Comparison of ENCODE assay signal across 8 cellular contexts in genomic region chr1:206505702-206506375, GRCh38. TPM values are rescaled to one million over a fixed set of nuclear protein-coding genes. Genes with fewer than 3 reads are reported as not detected.
A peak's percentile ranks its signal among the peaks of the same experiment; 100 is the strongest.
DNase-seq lines count a peak whose midpoint lies in the region; TF ChIP-seq lines count a peak whose summit lies in the region.

No MANE protein-coding gene starts in this region.

- H3K9ac ChIP-seq in neural cell (ENCODE audit: low read length): no peak overlapping the region

- peaks cover 54% of the 10 kb centered on the region for H3K27me3 ChIP-seq in neural cell (ENCODE audit: insufficient read depth, low read depth, low read length)

- DNase-seq in ELF-1 (ENCODE audit: low read depth, low spot score) (peak; percentile 20), cerebellar cortex (ENCODE audit: low spot score) (peak; percentile 18), NCI-H2081 treated with DMSO at 0.1 percent for 48 hours (lab: John Stamatoyannopoulos, UW) (no peak), midbrain (lab: John Stamatoyannopoulos, UW) (no peak), SW480 (ENCODE audit: low spot score) (no peak), HEK293T (ENCODE audit: extremely low spot score) (no peak)

- H3K4me2 ChIP-seq in neural cell (ENCODE audit: low read length): no peak overlapping the region

- no peaks in the 10 kb centered on the region for H4K20me1 ChIP-seq in neural cell (ENCODE audit: insufficient read depth)

- H3K27ac ChIP-seq in neural cell (ENCODE audit: low read length): no peak overlapping the region

- no peaks in the 10 kb centered on the region for H3F3A ChIP-seq in neural cell (ENCODE audit: insufficient read depth, low read length, poor library complexity, severe bottlenecking)

- peak; percentile 17 for TF ChIP-seq RAD21 in neural cell (conservative IDR thresholded peaks at IDR 0.05)

- POLR2A ChIA-PET in HEK293T (lab: Yijun Ruan, JAX): no interaction called here

- no peak for TF ChIP-seq EP300 in neural cell (conservative IDR thresholded peaks at IDR 0.05; ENCODE audit: poor library complexity, severe bottlenecking)

- H3K9me3 ChIP-seq in neural cell (ENCODE audit: low read length): no peaks in the 10 kb centered on the region

- CTCF ChIA-PET in HEK293T (lab: Yijun Ruan, JAX): interaction anchor here (0.6 to 1.0 kb wide), 2 partner anchors 15 to 29 kb away, joined by 3 to 4 read pairs; no protein-coding TSS in a partner anchor

- no peaks in the 10 kb centered on the region for H3K79me2 ChIP-seq in neural cell (replicated peaks; ENCODE audit: insufficient read depth, low read length)

- H3K4me3 ChIP-seq in neural cell (ENCODE audit: low read length): no peak overlapping the region

- H3K36me3 ChIP-seq in neural cell (ENCODE audit: insufficient read depth, low read length): no peaks in the 10 kb centered on the region

- no peak overlapping the region for H2AFZ ChIP-seq in neural cell (ENCODE audit: low read depth, low read length)

- no peaks in the 10 kb centered on the region for H3K9me2 ChIP-seq in neural cell (ENCODE audit: insufficient read depth, low read length)

- peak; percentile 56 for TF ChIP-seq CTCF in LNCAP (IDR thresholded peaks at IDR 0.05)
- no peak for TF ChIP-seq CTCF in neural cell (IDR thresholded peaks at IDR 0.05; ENCODE audit: poor library complexity, severe bottlenecking)

TF ChIP-seq in neural cell, 6 proteins besides CTCF, POLR2A, EP300 and RAD21:
- TF ChIP-seq REST (IDR thresholded peaks at IDR 0.05; ENCODE audit: borderline replicate concordance) (no peak), TAF1 (IDR thresholded peaks at IDR 0.05; ENCODE audit: low read depth) (no peak)

TF ChIP-seq in HEK293T, 16 proteins besides CTCF, POLR2A, EP300 and RAD21:
- TF ChIP-seq TARDBP (IDR thresholded peaks at IDR 0.05) (no peak), ARNT (IDR thresholded peaks at IDR 0.05) (no peak), ELF4 (IDR thresholded peaks at IDR 0.05) (no peak), FOXA1 (IDR thresholded peaks at IDR 0.05) (no peak), NFRKB (IDR thresholded peaks at IDR 0.05) (no peak), SUZ12 (IDR thresholded peaks at IDR 0.05) (no peak), FOXM1 (IDR thresholded peaks at IDR 0.05; ENCODE audit: borderline replicate concordance) (no peak), ZNF384 (IDR thresholded peaks at IDR 0.05) (no peak), HDGF (IDR thresholded peaks at IDR 0.05; ENCODE audit: borderline replicate concordance) (no peak), LEF1 (IDR thresholded peaks at IDR 0.05; ENCODE audit: borderline replicate concordance) (no peak), SP1 (IDR thresholded peaks at IDR 0.05) (no peak), FOXK2 (IDR thresholded peaks at IDR 0.05) (no peak), CTBP1 (IDR thresholded peaks at IDR 0.05; ENCODE audit: borderline replicate concordance) (no peak), BHLHE40 (IDR thresholded peaks at IDR 0.05; ENCODE audit: borderline replicate concordance) (no peak), L3MBTL2 (conservative IDR thresholded peaks at IDR 0.05) (no peak)
- TF ChIP-seq, protein P1, sequence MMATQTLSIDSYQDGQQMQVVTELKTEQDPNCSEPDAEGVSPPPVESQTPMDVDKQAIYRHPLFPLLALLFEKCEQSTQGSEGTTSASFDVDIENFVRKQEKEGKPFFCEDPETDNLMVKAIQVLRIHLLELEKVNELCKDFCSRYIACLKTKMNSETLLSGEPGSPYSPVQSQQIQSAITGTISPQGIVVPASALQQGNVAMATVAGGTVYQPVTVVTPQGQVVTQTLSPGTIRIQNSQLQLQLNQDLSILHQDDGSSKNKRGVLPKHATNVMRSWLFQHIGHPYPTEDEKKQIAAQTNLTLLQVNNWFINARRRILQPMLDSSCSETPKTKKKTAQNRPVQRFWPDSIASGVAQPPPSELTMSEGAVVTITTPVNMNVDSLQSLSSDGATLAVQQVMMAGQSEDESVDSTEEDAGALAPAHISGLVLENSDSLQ (IDR thresholded peaks at IDR 0.05): no peak

RNA-seq across cellular contexts. Expression of gene RASSF5, which starts 1.5 kb away (rescaled TPM):
- polyA plus RNA-seq in neural cell: 3.2 and 4.0 TPM in 2 replicates
- 6.5 and 8.5 TPM in 2 replicates for polyA minus RNA-seq in neural cell

RNA-seq across cellular contexts. Expression of gene IKBKE, which starts 35.6 kb away (rescaled TPM):
- 0.74 TPM in 1 of 2 replicates, not detected in the other for polyA plus RNA-seq in neural cell
- not detected in 2 replicates for polyA minus RNA-seq in neural cell

Comparison
In these comparisons a context has a peak if more than half of its experiments do, and no peak if none do; other contexts are left out.
1. DNase-seq: peak in ELF-1 (single experiment) and cerebellar cortex (single experiment); none in NCI-H2081 treated with DMSO at 0.1 percent for 48 hours (single experiment), midbrain (single experiment), SW480 (single experiment) and HEK293T (single experiment).